In the genomic region with DNA sequence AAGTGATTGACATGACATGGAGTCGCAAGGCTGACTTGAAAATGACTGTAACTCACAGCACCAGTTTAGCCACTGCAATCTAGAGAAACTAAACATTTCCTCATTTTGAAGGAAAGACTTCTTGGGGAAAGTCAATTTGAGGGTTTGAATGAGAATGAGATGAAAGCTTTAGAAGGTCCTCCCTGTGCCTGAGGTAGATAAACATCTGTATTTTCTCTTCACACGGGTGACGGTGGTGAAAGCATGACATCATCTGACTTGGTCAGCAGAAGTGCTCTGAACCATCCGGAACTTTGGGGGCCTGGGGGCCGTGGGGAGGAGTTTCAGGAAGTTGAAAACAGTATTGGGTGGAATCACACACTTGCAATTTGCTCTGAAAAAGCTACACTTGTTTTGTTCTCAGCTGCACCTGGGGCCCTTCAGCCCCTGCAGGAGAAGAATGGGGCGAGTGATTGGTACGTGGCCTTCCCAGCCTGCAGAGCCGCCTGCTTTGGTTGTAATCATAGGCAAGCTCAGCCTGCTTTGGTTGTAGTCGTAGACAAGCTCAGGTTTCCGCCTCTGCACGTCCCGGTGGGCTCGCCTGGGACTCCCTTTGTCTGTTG, we compare ENCODE assay signal across 8 cellular contexts. TPM values are rescaled to one million over a fixed set of nuclear protein-coding genes. Genes with fewer than 3 reads are reported as not detected.
A peak's percentile ranks its signal among the peaks of the same experiment; 100 is the strongest.
DNase-seq lines count a peak whose midpoint lies in the region; ATAC-seq and TF ChIP-seq lines count a peak whose summit lies in the region.

No MANE protein-coding gene starts in this region.

- H3K4me3 Mint-ChIP-seq in activated naive CD4-positive, alpha-beta T cell treated with anti-CD3 and anti-CD28 coated beads, Interleukin-2, amount 50 U/mL, for 24 hours: peak overlapping the region; percentile 91

- no peak for TF ChIP-seq CTCF in RWPE1 (conservative IDR thresholded peaks at IDR 0.05; ENCODE audit: low read depth)

- H3K36me3 Mint-ChIP-seq in activated naive CD4-positive, alpha-beta T cell treated with anti-CD3 and anti-CD28 coated beads, Interleukin-2, amount 50 U/mL, for 24 hours: peaks cover 21% of the 10 kb centered on the region

- POLR2A ChIA-PET in RWPE1 (lab: Yijun Ruan, JAX; ENCODE audit: low non-redundant PET): no interaction called here

- H3K9me3 Mint-ChIP-seq in activated naive CD4-positive, alpha-beta T cell treated with anti-CD3 and anti-CD28 coated beads, Interleukin-2, amount 50 U/mL, for 24 hours: no peaks in the 10 kb centered on the region

- H3K4me1 Mint-ChIP-seq in activated naive CD4-positive, alpha-beta T cell treated with anti-CD3 and anti-CD28 coated beads, Interleukin-2, amount 50 U/mL, for 24 hours: peaks cover 87% of the 10 kb centered on the region

- peak; percentile 36 for ATAC-seq in GM21619 (IDR thresholded peaks at IDR 0.05; ENCODE audit: unreplicated experiment)
- ATAC-seq in HG03039 (IDR thresholded peaks at IDR 0.05; ENCODE audit: unreplicated experiment): no peak

- CTCF ChIA-PET in RWPE1 (lab: Yijun Ruan, JAX): no interaction called here

- H3K27me3 Mint-ChIP-seq in activated naive CD4-positive, alpha-beta T cell treated with anti-CD3 and anti-CD28 coated beads, Interleukin-2, amount 50 U/mL, for 24 hours: no peaks in the 10 kb centered on the region

- H3K27ac ChIP-seq in RWPE1: peak overlapping the region; percentile 26; the same call in 1 of the 2 replicates

- DNase-seq in RWPE1 (ENCODE audit: low spot score): no peak
- DNase-seq in iris pigment epithelial cell (ENCODE audit: low read depth): peak; percentile 74
- peak; percentile 49 for DNase-seq in stimulated activated CD8-positive, alpha-beta memory T cell treated with anti-CD3 and anti-CD28 coated beads, Interleukin-12 subunit alpha, Interleukin-12 subunit beta, amount 100 ng/mL, for 1 hour (ENCODE audit: low read depth)
- DNase-seq in ureter (ENCODE audit: low spot score): no peak
- no peak for DNase-seq in NCI-H524 treated with DMSO at 0.1 percent for 48 hours (lab: John Stamatoyannopoulos, UW)

- H3K27ac Mint-ChIP-seq in activated naive CD4-positive, alpha-beta T cell treated with anti-CD3 and anti-CD28 coated beads, Interleukin-2, amount 50 U/mL, for 24 hours: peak overlapping the region; percentile 97

RNA-seq across cellular contexts. Expression of gene BANP, which starts 5.0 kb away (rescaled TPM):
- total RNA-seq in ureter: 30.9 TPM

RNA-seq across cellular contexts. Expression of gene CA5A, which starts 19.9 kb away (rescaled TPM):
- total RNA-seq in ureter: not detected

Comparison
In these comparisons a context has a peak if more than half of its experiments do, and no peak if none do; other contexts are left out.
1. DNase-seq: peak in iris pigment epithelial cell (single experiment) and stimulated activated CD8-positive, alpha-beta memory T cell treated with anti-CD3 and anti-CD28 coated beads, Interleukin-12 subunit alpha, Interleukin-12 subunit beta, amount 100 ng/mL, for 1 hour (single experiment); none in RWPE1 (single experiment), ureter (single experiment) and NCI-H524 treated with DMSO at 0.1 percent for 48 hours (single experiment).